Comparison of ENCODE assay signal across 27 cellular contexts in genomic region chr5:139004374-139005307, GRCh38.
"Had no signal": no experiment of that assay in that cellular context is flagged by ENCODE, and none has a peak within 500 bp of the region (broad histone marks: within the 10 kb centered on the region; RNA-seq: fewer than 3 reads in every experiment).

No MANE protein-coding gene starts in this region.

- ATAC-seq: activated naive CD4-positive, alpha-beta T cell treated with anti-CD3 and anti-CD28 coated beads, Interleukin-2, amount 50 U/mL, for 72 hours; activated naive CD8-positive, alpha-beta T cell treated with anti-CD3 and anti-CD28 coated beads, Interleukin-2, amount 50 U/mL, for 24 hours; activated T-cell treated with anti-CD3 and anti-CD28 coated beads, Interleukin-2, amount 50 U/mL, for 4 hours; T-helper 17 cell had no signal

- DNase-seq: activated CD4-positive, alpha-beta memory T cell treated with anti-CD3 and anti-CD28 coated beads for 36 hours; activated CD4-positive, alpha-beta T cell treated with anti-CD3 and anti-CD28 coated beads, Interleukin-2, amount 10 ng/mL, durations not matched to agents 7 days and 5 days; activated CD4-positive, CD25-positive, alpha-beta regulatory T cell; activated CD8-positive, alpha-beta memory T cell treated with anti-CD3 and anti-CD28 coated beads for 24 hours; activated effector memory CD4-positive, alpha-beta T cell treated with anti-CD3 and anti-CD28 coated beads, Interleukin-2, amount 50 U/mL, for 16 hours; activated naive CD4-positive, alpha-beta T cell treated with Interleukin-2 at 50 U/mL for 16 hours; activated naive CD8-positive, alpha-beta T cell treated with anti-CD3 and anti-CD28 coated beads, Interleukin-2, amount 50 U/mL, for 24 hours; activated T-cell treated with anti-CD3 and anti-CD28 coated beads, Interleukin-2, amount 50 U/mL, for 4 hours; amygdala; MM.1S; NCI-H1048; NCI-H1694; NCI-H2029; NCI-H2107; NCI-H2171 treated with DMSO at 0.1 percent for 48 hours; NCI-H345; NCI-H510A; NCI-H69; NK-92 treated with Interleukin-12 subunit alpha and Interleukin-12 subunit beta, amount 100 ng/mL, for 24 hours; PC-9; T-helper 17 cell; T-helper 9 cell had no signal

- H2AFZ ChIP-seq: PC-9 had no signal

- H3K9me3 Mint-ChIP-seq: activated CD4-positive, alpha-beta memory T cell treated with anti-CD3 and anti-CD28 coated beads for 36 hours; activated naive CD4-positive, alpha-beta T cell treated with anti-CD3 and anti-CD28 coated beads, Interleukin-2, amount 50 U/mL, for 72 hours; activated naive CD8-positive, alpha-beta T cell treated with anti-CD3 and anti-CD28 coated beads, Interleukin-2, amount 50 U/mL, for 24 hours; central memory CD8-positive, alpha-beta T cell had no signal

- H3K4me1 Mint-ChIP-seq: activated CD4-positive, alpha-beta T cell treated with anti-CD3 and anti-CD28 coated beads, Interleukin-2, amount 10 ng/mL, durations not matched to agents 7 days and 5 days; activated naive CD8-positive, alpha-beta T cell treated with anti-CD3 and anti-CD28 coated beads, Interleukin-2, amount 50 U/mL, for 24 hours; brain; central memory CD8-positive, alpha-beta T cell; T-helper 17 cell had no signal

- H3K27me3 Mint-ChIP-seq: activated CD4-positive, alpha-beta memory T cell treated with anti-CD3 and anti-CD28 coated beads for 36 hours; activated naive CD8-positive, alpha-beta T cell treated with anti-CD3 and anti-CD28 coated beads, Interleukin-2, amount 50 U/mL, for 24 hours; central memory CD8-positive, alpha-beta T cell; T-helper 17 cell had no signal

- H3K36me3 Mint-ChIP-seq: activated naive CD4-positive, alpha-beta T cell treated with anti-CD3 and anti-CD28 coated beads, Interleukin-2, amount 50 U/mL, for 72 hours had no signal

- H3K27ac ChIP-seq: PC-9, SK-N-MC had no signal

- H3K4me3 Mint-ChIP-seq: activated CD4-positive, alpha-beta memory T cell treated with anti-CD3 and anti-CD28 coated beads for 36 hours; activated CD4-positive, alpha-beta T cell treated with anti-CD3 and anti-CD28 coated beads, Interleukin-2, amount 10 ng/mL, durations not matched to agents 7 days and 5 days; activated naive CD8-positive, alpha-beta T cell treated with anti-CD3 and anti-CD28 coated beads, Interleukin-2, amount 50 U/mL, for 24 hours; activated T-cell treated with anti-CD3 and anti-CD28 coated beads, Interleukin-2, amount 50 U/mL, for 4 hours; brain; central memory CD8-positive, alpha-beta T cell; T-helper 17 cell had no signal

- H3K4me3 ChIP-seq: PC-9, SK-N-MC had no signal

- FAIRE-seq: astrocyte had no signal

- H3K27ac Mint-ChIP-seq: activated CD4-positive, alpha-beta memory T cell treated with anti-CD3 and anti-CD28 coated beads for 36 hours; activated CD4-positive, alpha-beta T cell treated with anti-CD3 and anti-CD28 coated beads, Interleukin-2, amount 10 ng/mL, durations not matched to agents 7 days and 5 days; activated naive CD4-positive, alpha-beta T cell treated with anti-CD3 and anti-CD28 coated beads, Interleukin-2, amount 50 U/mL, for 72 hours; activated naive CD8-positive, alpha-beta T cell treated with anti-CD3 and anti-CD28 coated beads, Interleukin-2, amount 50 U/mL, for 24 hours; brain; T-helper 17 cell had no signal

- H3K4me2 ChIP-seq: PC-9 had no signal
